In the genomic region with DNA sequence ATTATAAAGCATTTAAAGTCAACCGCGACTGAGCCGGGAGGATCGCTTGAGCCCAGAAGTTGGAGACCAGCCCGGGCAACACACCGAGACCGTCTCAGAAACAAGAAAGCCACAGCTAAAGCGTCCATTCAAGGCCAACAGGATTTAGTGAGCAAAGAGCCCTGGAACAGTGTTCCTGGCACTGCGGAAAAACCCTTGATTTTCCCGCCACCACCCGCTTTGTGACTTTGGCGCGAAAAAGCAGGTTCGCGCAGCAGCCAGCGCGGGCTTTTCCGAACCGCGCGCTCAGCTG, we compare ENCODE assay signal across 1 cellular context.
A peak's percentile ranks its signal among the peaks of the same experiment; 100 is the strongest.
TF ChIP-seq lines count a peak whose summit lies in the region.

No MANE protein-coding gene starts in this region.

TF ChIP-seq in WTC11, 78 proteins besides CTCF, POLR2A, EP300 and RAD21 (continued from another document and continues in another):
- peak; percentile 90 for TF ChIP-seq ATF3 (CRISPR knock-in tag; conservative IDR thresholded peaks at IDR 0.05)
- TF ChIP-seq ZNF512 (CRISPR knock-in tag; IDR thresholded peaks at IDR 0.05; ENCODE audit: borderline replicate concordance), result no peak
- peak; percentile 97 for TF ChIP-seq ARID4B (CRISPR knock-in tag; IDR thresholded peaks at IDR 0.05; ENCODE audit: borderline replicate concordance)
- no peak for TF ChIP-seq GTF2I (CRISPR knock-in tag; conservative IDR thresholded peaks at IDR 0.05)
- TF ChIP-seq ESRRA (CRISPR knock-in tag; IDR thresholded peaks at IDR 0.05; ENCODE audit: borderline replicate concordance), result peak; percentile 94; the same call in 1 of the 2 replicates
- peak; percentile 90 for TF ChIP-seq FOXK1 (CRISPR knock-in tag; IDR thresholded peaks at IDR 0.05)
- TF ChIP-seq ZNF138 (CRISPR knock-in tag; conservative IDR thresholded peaks at IDR 0.05), result no peak
- TF ChIP-seq, protein P1, sequence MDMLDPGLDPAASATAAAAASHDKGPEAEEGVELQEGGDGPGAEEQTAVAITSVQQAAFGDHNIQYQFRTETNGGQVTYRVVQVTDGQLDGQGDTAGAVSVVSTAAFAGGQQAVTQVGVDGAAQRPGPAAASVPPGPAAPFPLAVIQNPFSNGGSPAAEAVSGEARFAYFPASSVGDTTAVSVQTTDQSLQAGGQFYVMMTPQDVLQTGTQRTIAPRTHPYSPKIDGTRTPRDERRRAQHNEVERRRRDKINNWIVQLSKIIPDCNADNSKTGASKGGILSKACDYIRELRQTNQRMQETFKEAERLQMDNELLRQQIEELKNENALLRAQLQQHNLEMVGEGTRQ (CRISPR knock-in tag; IDR thresholded peaks at IDR 0.05), result 0 out of 2 replicates have a peak, but pooled peaks have one; percentile 17
- TF ChIP-seq ZNF281 (CRISPR knock-in tag; IDR thresholded peaks at IDR 0.05), result peak; percentile 78; the same call in 1 of the 2 replicates
- TF ChIP-seq, protein P2, sequence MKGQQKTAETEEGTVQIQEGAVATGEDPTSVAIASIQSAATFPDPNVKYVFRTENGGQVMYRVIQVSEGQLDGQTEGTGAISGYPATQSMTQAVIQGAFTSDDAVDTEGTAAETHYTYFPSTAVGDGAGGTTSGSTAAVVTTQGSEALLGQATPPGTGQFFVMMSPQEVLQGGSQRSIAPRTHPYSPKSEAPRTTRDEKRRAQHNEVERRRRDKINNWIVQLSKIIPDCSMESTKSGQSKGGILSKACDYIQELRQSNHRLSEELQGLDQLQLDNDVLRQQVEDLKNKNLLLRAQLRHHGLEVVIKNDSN (CRISPR knock-in tag; IDR thresholded peaks at IDR 0.05), result no peak; the same call in 1 of the 2 replicates
- TF ChIP-seq TEAD4 (CRISPR knock-in tag; IDR thresholded peaks at IDR 0.05), result peak; percentile 92; the same call in 1 of the 2 replicates
- TF ChIP-seq ZNF219 (CRISPR knock-in tag; IDR thresholded peaks at IDR 0.05; ENCODE audit: borderline replicate concordance), result no peak; the same call in 1 of the 2 replicates
- TF ChIP-seq, protein P3, sequence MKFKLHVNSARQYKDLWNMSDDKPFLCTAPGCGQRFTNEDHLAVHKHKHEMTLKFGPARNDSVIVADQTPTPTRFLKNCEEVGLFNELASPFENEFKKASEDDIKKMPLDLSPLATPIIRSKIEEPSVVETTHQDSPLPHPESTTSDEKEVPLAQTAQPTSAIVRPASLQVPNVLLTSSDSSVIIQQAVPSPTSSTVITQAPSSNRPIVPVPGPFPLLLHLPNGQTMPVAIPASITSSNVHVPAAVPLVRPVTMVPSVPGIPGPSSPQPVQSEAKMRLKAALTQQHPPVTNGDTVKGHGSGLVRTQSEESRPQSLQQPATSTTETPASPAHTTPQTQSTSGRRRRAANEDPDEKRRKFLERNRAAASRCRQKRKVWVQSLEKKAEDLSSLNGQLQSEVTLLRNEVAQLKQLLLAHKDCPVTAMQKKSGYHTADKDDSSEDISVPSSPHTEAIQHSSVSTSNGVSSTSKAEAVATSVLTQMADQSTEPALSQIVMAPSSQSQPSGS (CRISPR knock-in tag; IDR thresholded peaks at IDR 0.05; ENCODE audit: borderline replicate concordance, low read depth), result peak; percentile 91
- TF ChIP-seq IRF2 (CRISPR knock-in tag; IDR thresholded peaks at IDR 0.05; ENCODE audit: borderline replicate concordance, low read depth), result peak; percentile 72; the same call in 1 of the 2 replicates
- TF ChIP-seq PRDM15 (CRISPR knock-in tag; IDR thresholded peaks at IDR 0.05), result peak; percentile 65
- no peak; the same call in 1 of the 2 replicates for TF ChIP-seq SP1 (CRISPR knock-in tag; conservative IDR thresholded peaks at IDR 0.05)
- TF ChIP-seq PREB (CRISPR knock-in tag; IDR thresholded peaks at IDR 0.05; ENCODE audit: borderline replicate concordance), result peak; percentile 96
- peak; percentile 97; the same call in 1 of the 2 replicates for TF ChIP-seq E2F1 (CRISPR knock-in tag; IDR thresholded peaks at IDR 0.05)
- TF ChIP-seq GRHL2 (CRISPR knock-in tag; IDR thresholded peaks at IDR 0.05; ENCODE audit: insufficient replicate concordance, severe bottlenecking), result no peak
- no peak for TF ChIP-seq SOX15 (CRISPR knock-in tag; IDR thresholded peaks at IDR 0.05)
- no peak for TF ChIP-seq MXD4 (CRISPR knock-in tag; IDR thresholded peaks at IDR 0.05; ENCODE audit: borderline replicate concordance)
- 0 out of 2 replicates have a peak, but pooled peaks have one; percentile 61 for TF ChIP-seq NR1H2 (CRISPR knock-in tag; IDR thresholded peaks at IDR 0.05)
- no peak for TF ChIP-seq ZNF423 (CRISPR knock-in tag; IDR thresholded peaks at IDR 0.05)
- TF ChIP-seq JUN (CRISPR knock-in tag; IDR thresholded peaks at IDR 0.05), result peak; percentile 97
- 0 out of 2 replicates have a peak, but pooled peaks have one; percentile 69 for TF ChIP-seq ZBTB21 (CRISPR knock-in tag; IDR thresholded peaks at IDR 0.05; ENCODE audit: borderline replicate concordance)
- TF ChIP-seq ZNF532 (CRISPR knock-in tag; IDR thresholded peaks at IDR 0.05; ENCODE audit: borderline replicate concordance), result no peak
